In genomic region chr3:71360694-71361093, GRCh38 we compare ENCODE assay signal across 1 cellular context.
TF ChIP-seq lines count a peak whose summit lies in the region.

No MANE protein-coding gene starts in this region.

TF ChIP-seq in GM23338, 12 proteins besides CTCF, POLR2A, EP300 and RAD21 (continued from another document):
- TF ChIP-seq ZNF462 (CRISPR knock-in tag; IDR thresholded peaks at IDR 0.05), result no peak
- TF ChIP-seq STAT1 (IDR thresholded peaks at IDR 0.05; ENCODE audit: unreplicated experiment), result no peak
- no peak for TF ChIP-seq EZH2 (IDR thresholded peaks at IDR 0.05; ENCODE audit: low read depth, unreplicated experiment)
- TF ChIP-seq, protein P1, sequence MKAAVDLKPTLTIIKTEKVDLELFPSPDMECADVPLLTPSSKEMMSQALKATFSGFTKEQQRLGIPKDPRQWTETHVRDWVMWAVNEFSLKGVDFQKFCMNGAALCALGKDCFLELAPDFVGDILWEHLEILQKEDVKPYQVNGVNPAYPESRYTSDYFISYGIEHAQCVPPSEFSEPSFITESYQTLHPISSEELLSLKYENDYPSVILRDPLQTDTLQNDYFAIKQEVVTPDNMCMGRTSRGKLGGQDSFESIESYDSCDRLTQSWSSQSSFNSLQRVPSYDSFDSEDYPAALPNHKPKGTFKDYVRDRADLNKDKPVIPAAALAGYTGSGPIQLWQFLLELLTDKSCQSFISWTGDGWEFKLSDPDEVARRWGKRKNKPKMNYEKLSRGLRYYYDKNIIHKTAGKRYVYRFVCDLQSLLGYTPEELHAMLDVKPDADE (IDR thresholded peaks at IDR 0.05), result no peak
- no peak for TF ChIP-seq ZNF114 (CRISPR knock-in tag; IDR thresholded peaks at IDR 0.05)
